10 cellular contexts compared by ENCODE assay signal in the genomic region with DNA sequence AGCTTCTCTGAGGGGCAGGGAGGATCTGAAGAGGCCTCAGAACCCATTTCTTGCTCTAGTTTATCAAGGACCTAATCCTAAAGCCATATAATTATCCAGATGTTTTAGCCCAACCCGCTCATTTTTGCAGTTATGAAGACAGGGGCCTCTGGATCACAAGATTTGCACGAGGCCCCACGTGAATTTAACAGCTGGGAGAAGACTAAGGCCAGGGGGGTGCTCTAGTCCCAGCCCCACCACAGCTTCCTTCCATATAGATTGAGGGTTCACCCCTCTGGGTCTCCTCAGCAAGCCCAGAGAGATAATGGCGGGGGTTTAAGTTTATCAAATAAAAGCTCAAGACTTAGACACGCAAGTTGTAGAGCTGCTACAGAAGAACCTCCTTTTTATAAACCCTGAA. TPM values are rescaled to one million over a fixed set of nuclear protein-coding genes. Genes with fewer than 3 reads are reported as not detected.
DNase-seq lines count a peak whose midpoint lies in the region; ATAC-seq and TF ChIP-seq lines count a peak whose summit lies in the region.
"Had no signal": no experiment of that assay in that cellular context is flagged by ENCODE, and none has a peak within 500 bp of the region (broad histone marks: within the 10 kb centered on the region; RNA-seq: fewer than 3 reads in every experiment).

No MANE protein-coding gene starts in this region.

- H3K79me2 ChIP-seq in hepatocyte, result no peaks in the 10 kb centered on the region
- H3K79me2 ChIP-seq in trophoblast cell (ENCODE audit: control insufficient read depth, insufficient read depth, low read length, poor library complexity), result peaks cover 17% of the 10 kb centered on the region

- intact Hi-C loops in heart right ventricle (cut with DNase I) (no loop called here), Right ventricle myocardium inferior (cut with DNase I) (no loop called here), aorta (cut with DNase I) (no loop called here)

- H3K14ac ChIP-seq in trophoblast cell (ENCODE audit: low read length), result peak overlapping the region; percentile 80

- ATAC-seq in heart right ventricle (no peak), Right ventricle myocardium inferior (no peak), aorta (ENCODE audit: low FRiP score) (no peak), GM21825 (IDR thresholded peaks at IDR 0.05; ENCODE audit: unreplicated experiment) (no peak)
- no peak for ATAC-seq in activated CD8-positive, alpha-beta memory T cell treated with anti-CD3 and anti-CD28 coated beads, Interleukin-2, amount 10 ng/mL, durations not matched to agents 7 days and 5 days

- peak overlapping the region; percentile 81 for H2AK5ac ChIP-seq in trophoblast cell (ENCODE audit: low read length)

- H4K20me1 ChIP-seq in hepatocyte (ENCODE audit: insufficient read depth, poor library complexity, severe bottlenecking), result no peaks in the 10 kb centered on the region

- no peak overlapping the region for H3K27ac Mint-ChIP-seq in activated CD8-positive, alpha-beta memory T cell treated with anti-CD3 and anti-CD28 coated beads, Interleukin-2, amount 10 ng/mL, durations not matched to agents 7 days and 5 days

- H3K9me3 Mint-ChIP-seq in activated CD8-positive, alpha-beta memory T cell treated with anti-CD3 and anti-CD28 coated beads, Interleukin-2, amount 10 ng/mL, durations not matched to agents 7 days and 5 days (ENCODE audit: low read depth), result no peaks in the 10 kb centered on the region

- no peak for DNase-seq in heart right ventricle
- DNase-seq in Right ventricle myocardium inferior (ENCODE audit: missing footprints), result no peak
- no peak for DNase-seq in hepatocyte (ENCODE audit: low spot score)
- no peak for DNase-seq in trophoblast cell
- no peak for DNase-seq in aorta
- DNase-seq in activated CD8-positive, alpha-beta memory T cell treated with anti-CD3 and anti-CD28 coated beads, Interleukin-2, amount 10 ng/mL, durations not matched to agents 7 days and 5 days, result no peak
- no peak for DNase-seq in activated CD4-positive, alpha-beta T cell treated with anti-CD3 and anti-CD28 coated beads, Interleukin-2, amount 50 U/mL, for 4 hours

- no peak overlapping the region for H3K4me3 Mint-ChIP-seq in activated CD8-positive, alpha-beta memory T cell treated with anti-CD3 and anti-CD28 coated beads, Interleukin-2, amount 10 ng/mL, durations not matched to agents 7 days and 5 days

- H3K4me3 ChIP-seq in heart right ventricle (no peak overlapping the region), hepatocyte (no peak overlapping the region), trophoblast cell (ENCODE audit: low read depth, low read length) (no peak overlapping the region), aorta (ENCODE audit: low read length in 2 of 2) (no peak overlapping the region)

- H4K12ac ChIP-seq in trophoblast cell (ENCODE audit: low read depth, low read length), result no peak overlapping the region

- peak overlapping the region; percentile 97 for H2BK5ac ChIP-seq in trophoblast cell (ENCODE audit: low read depth, low read length, poor library complexity)

- H2BK120ac ChIP-seq in trophoblast cell (ENCODE audit: insufficient read depth, low read length, poor library complexity), result peak overlapping the region; percentile 81

- peaks cover 2% of the 10 kb centered on the region for H3K27me3 Mint-ChIP-seq in activated CD8-positive, alpha-beta memory T cell treated with anti-CD3 and anti-CD28 coated beads, Interleukin-2, amount 10 ng/mL, durations not matched to agents 7 days and 5 days

- no peaks in the 10 kb centered on the region for H3K9me2 ChIP-seq in hepatocyte (replicated peaks; ENCODE audit: insufficient read depth)

- H2AFZ ChIP-seq in hepatocyte, result peak overlapping the region; percentile 2
- H2AFZ ChIP-seq in trophoblast cell (ENCODE audit: insufficient read depth, low read length, poor library complexity), result peak overlapping the region; percentile 14

- H4K8ac ChIP-seq in trophoblast cell (ENCODE audit: low read depth, low read length), result peak overlapping the region; percentile 20

- H3K4ac ChIP-seq in trophoblast cell (ENCODE audit: low read depth, low read length), result peak overlapping the region; percentile 62

- peaks cover 20% of the 10 kb centered on the region for H3K4me1 Mint-ChIP-seq in activated CD8-positive, alpha-beta memory T cell treated with anti-CD3 and anti-CD28 coated beads, Interleukin-2, amount 10 ng/mL, durations not matched to agents 7 days and 5 days

- CTCF ChIA-PET in activated CD8-positive, alpha-beta memory T cell treated with anti-CD3 and anti-CD28 coated beads, Interleukin-2, amount 10 ng/mL, durations not matched to agents 7 days and 5 days (lab: Charles Lee), result no interaction called here

- H3K79me1 ChIP-seq in trophoblast cell (ENCODE audit: low read length), result peaks cover 55% of the 10 kb centered on the region

- WGBS in heart right ventricle, 2 donors, result 79 to 82% methylated on average over 5 of the region's 5 CpGs
- 44% methylated on average over 5 of the region's 5 CpGs for WGBS in hepatocyte (ENCODE audit: low lambda C conversion rate, missing lambda C conversion rate)
- WGBS in trophoblast cell (ENCODE audit: extremely low coverage, insufficient coverage, insufficient read length), result no CpG with 5 or more reads among the region's 5 CpGs
- 51 to 55% methylated on average over 5 of the region's 5 CpGs for WGBS in aorta, 2 donors

- peak overlapping the region in 9 of 10 donors; percentile 75 to 91 (median 82) for H3K27ac ChIP-seq in heart right ventricle
- peak overlapping the region; percentile 94 for H3K27ac ChIP-seq in hepatocyte
- H3K27ac ChIP-seq in trophoblast cell (ENCODE audit: low read depth, low read length), result peak overlapping the region; percentile 100
- peak overlapping the region; percentile 87 to 100 for H3K27ac ChIP-seq in aorta (ENCODE audit: low read depth in 1 of 2, low read length in 2 of 2)
- H3K27ac ChIP-seq: HL-60 had no signal

- H3K4me2 ChIP-seq in hepatocyte (peak overlapping the region; percentile 24), trophoblast cell (ENCODE audit: low read length) (no peak overlapping the region)

- no peaks in the 10 kb centered on the region for H3K36me3 Mint-ChIP-seq in activated CD8-positive, alpha-beta memory T cell treated with anti-CD3 and anti-CD28 coated beads, Interleukin-2, amount 10 ng/mL, durations not matched to agents 7 days and 5 days

- H3K4me1 ChIP-seq in heart right ventricle (peaks cover 5 to 51% (median 14%) of the 10 kb centered on the region in 9 donors), hepatocyte (ENCODE audit: insufficient read depth) (peaks cover 58% of the 10 kb centered on the region), trophoblast cell (ENCODE audit: control insufficient read depth in 1 of 2, insufficient read depth in 2 of 2, low read length in 2 of 2) (peaks cover 32 to 39% of the 10 kb centered on the region in 2 experiments), aorta (ENCODE audit: control insufficient read depth in 1 of 2, insufficient read depth in 2 of 2, low read length in 2 of 2) (no peaks in the 10 kb centered on the region)

- H2BK12ac ChIP-seq in trophoblast cell (ENCODE audit: low read length), result peak overlapping the region; percentile 70

- TF ChIP-seq CTCF in heart right ventricle (IDR thresholded peaks at IDR 0.05) (no peak), hepatocyte (IDR thresholded peaks at IDR 0.05; ENCODE audit: poor library complexity) (no peak)

- H3K9ac ChIP-seq in trophoblast cell (ENCODE audit: low read length), result no peak overlapping the region

- H3K36me3 ChIP-seq in heart right ventricle (no peaks in the 10 kb centered on the region), hepatocyte (replicated peaks; ENCODE audit: insufficient read depth, low read depth) (no peaks in the 10 kb centered on the region), trophoblast cell (ENCODE audit: control insufficient read depth in 1 of 2, insufficient read depth in 2 of 2, low read length in 2 of 2) (no peaks in the 10 kb centered on the region), aorta (ENCODE audit: control insufficient read depth in 1 of 2, insufficient read depth in 2 of 2, low read length in 1 of 2) (no peaks in the 10 kb centered on the region)

- no peak overlapping the region for H3K23ac ChIP-seq in trophoblast cell (ENCODE audit: low read length)

- H4K91ac ChIP-seq in trophoblast cell (ENCODE audit: low read depth, low read length), result peak overlapping the region; percentile 86

- peaks cover 0 to 15% (median 0%) of the 10 kb centered on the region in 11 donors for H3K9me3 ChIP-seq in heart right ventricle
- H3K9me3 ChIP-seq in hepatocyte (ENCODE audit: low read depth), result no peaks in the 10 kb centered on the region
- H3K9me3 ChIP-seq in trophoblast cell (ENCODE audit: insufficient read depth, low read depth, low read length), result peaks cover 11% of the 10 kb centered on the region
- H3K9me3 ChIP-seq in aorta (ENCODE audit: control insufficient read depth, low read length), result no peaks in the 10 kb centered on the region

- H3K18ac ChIP-seq in trophoblast cell (ENCODE audit: low read length), result peak overlapping the region; percentile 72

- no peaks in the 10 kb centered on the region for H3K27me3 ChIP-seq in heart right ventricle
- no peaks in the 10 kb centered on the region for H3K27me3 ChIP-seq in hepatocyte
- no peaks in the 10 kb centered on the region for H3K27me3 ChIP-seq in trophoblast cell (ENCODE audit: insufficient read depth, low read length)
- no peaks in the 10 kb centered on the region for H3K27me3 ChIP-seq in aorta (ENCODE audit: control insufficient read depth in 1 of 2, insufficient read depth in 2 of 2, low read length in 1 of 2)

RNA-seq across cellular contexts. Expression of a gene that starts 7.5 kb away (rescaled TPM):
- total RNA-seq in heart right ventricle (1 to 10 TPM in 7 of 10 donors, not detected in 3; 2.3 to 3.8 (median 2.8) TPM), Right ventricle myocardium inferior (not detected), hepatocyte (3.4 and 3.8 TPM in 2 replicates), aorta (1 to 10 TPM; 3.6 to 5.9 TPM)
- polyA plus RNA-seq in heart right ventricle (under 1 TPM in 1 of 2 donors, not detected in 1; 0.35 TPM), hepatocyte (4.4 and 5.8 TPM in 2 replicates), aorta (1 to 10 TPM; 6.5 to 9.4 TPM)
- 0.14 TPM in 2 replicates for polyA plus RNA-seq in trophoblast cell (2013)
- not detected for total RNA-seq in activated CD8-positive, alpha-beta memory T cell treated with anti-CD3 and anti-CD28 coated beads, Interleukin-2, amount 10 ng/mL, durations not matched to agents 7 days and 5 days

RNA-seq across cellular contexts. Expression of a gene that starts 28.2 kb away (rescaled TPM):
- total RNA-seq in heart right ventricle (not detected), Right ventricle myocardium inferior (not detected), hepatocyte (not detected in 2 replicates), aorta (not detected)
- polyA plus RNA-seq in heart right ventricle (under 1 TPM in 1 of 2 donors, not detected in 1; 0.06 TPM), hepatocyte (0.30 TPM in 1 of 2 replicates, not detected in the other), aorta (not detected)
- polyA plus RNA-seq in trophoblast cell (2013), result 0.07 and 0.32 TPM in 2 replicates
- 1 to 10 TPM; 3.4 to 4.0 TPM for total RNA-seq in activated CD8-positive, alpha-beta memory T cell treated with anti-CD3 and anti-CD28 coated beads, Interleukin-2, amount 10 ng/mL, durations not matched to agents 7 days and 5 days
- total RNA-seq: sciatic nerve had no signal
